20 cellular contexts compared by ENCODE assay signal in the genomic region with DNA sequence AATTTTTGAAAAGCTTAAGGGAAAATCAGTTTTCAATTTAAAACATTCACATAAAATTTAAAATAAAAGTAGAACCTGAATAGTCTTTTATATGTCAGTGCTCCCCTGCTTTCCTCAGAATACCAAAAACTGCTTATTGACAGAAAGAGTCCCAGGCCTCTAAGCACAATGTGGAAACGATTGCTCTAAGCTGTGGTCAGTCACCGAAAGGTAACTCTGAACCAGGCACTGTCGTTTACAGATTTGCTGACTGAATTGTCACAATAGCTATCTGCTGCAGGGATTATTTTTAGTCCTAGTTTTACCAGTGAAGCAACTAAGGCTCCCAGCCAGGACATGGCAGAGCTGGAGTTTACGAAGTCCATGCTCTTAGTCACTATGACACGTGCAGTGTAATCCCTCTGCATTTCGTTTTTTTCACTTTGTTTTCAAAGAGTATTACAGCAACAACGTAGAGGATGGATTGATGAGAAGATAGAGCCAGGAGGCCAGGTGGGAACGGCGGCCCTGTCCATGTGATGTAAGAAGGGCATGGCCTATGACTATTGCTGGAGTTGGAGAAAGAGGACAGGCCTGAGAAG. TPM values are rescaled to one million over a fixed set of nuclear protein-coding genes. Genes with fewer than 3 reads are reported as not detected.
A peak's percentile ranks its signal among the peaks of the same experiment; 100 is the strongest.
DNase-seq lines count a peak whose midpoint lies in the region; ATAC-seq and TF ChIP-seq lines count a peak whose summit lies in the region.
"Had no signal": no experiment of that assay in that cellular context is flagged by ENCODE, and none has a peak within 500 bp of the region (broad histone marks: within the 10 kb centered on the region; RNA-seq: fewer than 3 reads in every experiment).

No MANE protein-coding gene starts in this region.

- in situ Hi-C loops in brain microvascular endothelial cell (cut with HindIII; ENCODE audit: low pct_ligation_motif_present, low sequenced_read_pairs): no loop called here
- in situ Hi-C loops in gastrocnemius medialis (cut with MboI; ENCODE audit: low sequenced_read_pairs in 4 of 4): no loop called here

- peaks cover 12% of the 10 kb centered on the region for H3K27me3 Mint-ChIP-seq in T-helper 17 cell
- H3K27me3 Mint-ChIP-seq: activated CD8-positive, alpha-beta T cell treated with anti-CD3 and anti-CD28 coated beads for 36 hours had no signal

- no peaks in the 10 kb centered on the region for H3K9me3 ChIP-seq in gastrocnemius medialis
- H3K9me3 ChIP-seq in T-helper 17 cell (ENCODE audit: control insufficient read depth, low read length, poor library complexity, severe bottlenecking): no peaks in the 10 kb centered on the region

- H3K27ac ChIP-seq in brain microvascular endothelial cell: no peak overlapping the region
- peak overlapping the region in 2 of 4 donors; percentile 7 to 8 for H3K27ac ChIP-seq in gastrocnemius medialis
- H3K27ac ChIP-seq: BLaER1 treated with 17β-estradiol and CSF1 and Interleukin-3, amounts not matched to agents 10 nM and 100 nM; KMS-11 had no signal

- ATAC-seq in gastrocnemius medialis (peak; percentile 94 to 95), HG03139 (IDR thresholded peaks at IDR 0.05; ENCODE audit: unreplicated experiment) (no peak), T-helper 17 cell (no peak)
- ATAC-seq: activated CD8-positive, alpha-beta T cell treated with anti-CD3 and anti-CD28 coated beads for 36 hours; naive thymus-derived CD4-positive, alpha-beta T cell had no signal

- H3K4me3 Mint-ChIP-seq in T-helper 17 cell: no peak overlapping the region
- H3K4me3 Mint-ChIP-seq: activated CD8-positive, alpha-beta T cell treated with anti-CD3 and anti-CD28 coated beads for 36 hours; naive thymus-derived CD4-positive, alpha-beta T cell had no signal

- H3K27me3 ChIP-seq in brain microvascular endothelial cell (replicated peaks) (no peaks in the 10 kb centered on the region), gastrocnemius medialis (no peaks in the 10 kb centered on the region)
- H3K27me3 ChIP-seq: BLaER1 treated with 17β-estradiol and CSF1 and Interleukin-3, amounts not matched to agents 10 nM and 100 nM had no signal

- no peaks in the 10 kb centered on the region for H3K36me3 ChIP-seq in brain microvascular endothelial cell (replicated peaks)
- H3K36me3 ChIP-seq in gastrocnemius medialis: no peaks in the 10 kb centered on the region
- H3K36me3 ChIP-seq: BLaER1 treated with 17β-estradiol and CSF1 and Interleukin-3, amounts not matched to agents 10 nM and 100 nM had no signal

- peaks cover 3 to 5% of the 10 kb centered on the region in 2 donors for H3K4me1 ChIP-seq in gastrocnemius medialis
- H3K4me1 ChIP-seq: BLaER1 treated with 17β-estradiol and CSF1 and Interleukin-3, amounts not matched to agents 10 nM and 100 nM had no signal

- H3K36me3 Mint-ChIP-seq in T-helper 17 cell (ENCODE audit: low read depth): peaks cover 7% of the 10 kb centered on the region

- TF ChIP-seq CTCF in brain microvascular endothelial cell (IDR thresholded peaks at IDR 0.05; ENCODE audit: low read depth, low read length, missing control alignments) (no peak), foreskin fibroblast (IDR thresholded peaks at IDR 0.05; ENCODE audit: low read depth, low read length) (no peak), gastrocnemius medialis (IDR thresholded peaks at IDR 0.05 in 4 of 5, conservative IDR thresholded peaks at IDR 0.05 in 1 of 5) (no peak)

- intact Hi-C loops in gastrocnemius medialis (cut with DNase I; ENCODE audit: low total_unique reads): no loop called here

- DNase-seq in HCEC 1CT: peak; percentile 63
- DNase-seq in brain microvascular endothelial cell: peak; percentile 20
- peak; percentile 57 to 72 for DNase-seq in foreskin fibroblast
- DNase-seq in gastrocnemius medialis: peak in 1 of 2 donors; percentile 54
- DNase-seq in cortex of kidney (lab: John Stamatoyannopoulos, UW): no peak
- DNase-seq in activated T-cell treated with anti-CD3 and anti-CD28 coated beads for 4 hours: no peak
- no peak for DNase-seq in T-helper 17 cell
- DNase-seq: activated CD8-positive, alpha-beta T cell treated with anti-CD3 and anti-CD28 coated beads for 36 hours; DND-41; naive thymus-derived CD4-positive, alpha-beta T cell; NCI-H1417 treated with DMSO at 0.1 percent for 48 hours; NCI-H2227 treated with DMSO at 0.1 percent for 48 hours; SK-N-SH; stimulated activated CD4-positive, alpha-beta T cell treated with anti-CD3 and anti-CD28 coated beads, Interleukin-15, amount 100 ng/mL, for 24 hours had no signal

- H3K4me1 Mint-ChIP-seq in T-helper 17 cell: peaks cover 2% of the 10 kb centered on the region
- H3K4me1 Mint-ChIP-seq: naive thymus-derived CD4-positive, alpha-beta T cell had no signal

- H3K4me3 ChIP-seq in brain microvascular endothelial cell (ENCODE audit: low read depth, low read length) (no peak overlapping the region), foreskin fibroblast (ENCODE audit: low read depth in 1 of 2, low read length in 2 of 2) (no peak overlapping the region), gastrocnemius medialis (no peak overlapping the region)
- H3K4me3 ChIP-seq: BLaER1 treated with 17β-estradiol and CSF1 and Interleukin-3, amounts not matched to agents 10 nM and 100 nM had no signal

- H3K27ac Mint-ChIP-seq in T-helper 17 cell: no peak overlapping the region
- H3K27ac Mint-ChIP-seq: activated CD8-positive, alpha-beta T cell treated with anti-CD3 and anti-CD28 coated beads for 36 hours; naive thymus-derived CD4-positive, alpha-beta T cell had no signal

- TF ChIP-seq POLR2A in gastrocnemius medialis (IDR thresholded peaks at IDR 0.05): no peak

RNA-seq across cellular contexts. Expression of a gene that starts 28.1 kb away (rescaled TPM):
- not detected for total RNA-seq in gastrocnemius medialis
- total RNA-seq in T-helper 17 cell: not detected
- total RNA-seq: activated CD8-positive, alpha-beta T cell treated with anti-CD3 and anti-CD28 coated beads for 36 hours; lower leg skin; naive thymus-derived CD4-positive, alpha-beta T cell; posterior vena cava; subcutaneous adipose tissue had no signal

Comparison
In these comparisons a context has a peak if more than half of its experiments do, and no peak if none do; other contexts are left out.
1. DNase-seq: peak in HCEC 1CT (single experiment), brain microvascular endothelial cell (single experiment) and foreskin fibroblast (2 of 2); none in cortex of kidney (single experiment), activated T-cell treated with anti-CD3 and anti-CD28 coated beads for 4 hours (single experiment) and T-helper 17 cell (0 of 3).
2. ATAC-seq: peak in gastrocnemius medialis (2 of 2); none in HG03139 (single experiment) and T-helper 17 cell (single experiment).